7 cellular contexts compared by ENCODE assay signal in the genomic region with DNA sequence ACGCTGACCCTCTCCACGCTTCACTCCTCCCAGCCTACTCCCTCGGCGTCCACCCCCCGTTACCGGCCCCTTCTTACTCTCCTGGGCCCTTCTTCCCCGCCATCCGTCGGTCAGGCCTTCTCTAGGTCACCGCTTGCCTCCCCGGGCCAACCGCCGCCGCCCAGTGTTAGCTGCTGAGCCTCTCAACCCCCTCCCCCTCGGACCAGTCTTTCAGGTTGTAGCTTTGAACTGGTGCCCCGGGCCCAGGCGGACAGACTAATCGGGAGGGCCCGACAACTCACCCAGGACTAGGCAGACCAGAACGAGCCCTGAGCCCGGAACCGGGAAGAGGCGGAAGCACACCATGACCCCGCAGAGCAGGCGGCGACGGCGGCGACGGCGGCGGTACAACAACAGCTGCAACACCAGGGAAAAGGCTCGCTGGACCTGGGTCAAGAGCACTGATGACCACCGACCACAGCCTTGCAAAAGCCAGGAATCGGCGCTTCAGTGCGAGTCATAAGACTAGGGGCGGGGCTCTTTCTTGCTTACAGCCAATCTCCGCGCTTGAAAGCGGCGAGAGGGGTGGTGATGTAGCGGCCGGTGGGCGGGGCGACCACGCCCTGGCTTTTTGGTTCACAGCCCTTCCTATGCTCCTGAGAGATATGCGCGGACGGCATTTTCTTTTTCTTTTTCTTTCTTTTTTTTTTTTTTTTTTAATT. TPM values are rescaled to one million over a fixed set of nuclear protein-coding genes. Genes with fewer than 3 reads are reported as not detected.
DNase-seq lines count a peak whose midpoint lies in the region; ATAC-seq and TF ChIP-seq lines count a peak whose summit lies in the region.

Gene LAMP2, minus strand, starts transcription at position 472 of the 701 bp plus-strand sequence. Its CDS starts 127 bp downstream, at position 345.

- peak; percentile 41 for DNase-seq in NCI-H2081 treated with DMSO at 0.1 percent for 48 hours (lab: John Stamatoyannopoulos, UW)
- peak; percentile 60 for DNase-seq in T1000 (lab: John Stamatoyannopoulos, UW)
- DNase-seq in astrocyte of the hippocampus (ENCODE audit: low read depth, low spot score), result peak; percentile 93
- peak; percentile 93 for DNase-seq in hepatocyte (ENCODE audit: low spot score)
- peak; percentile 92 for DNase-seq in retina

- peak within 1 kb of the TSS; percentile 98 for H3K27ac ChIP-seq in hepatocyte

- no peaks in the 10 kb centered on the region for H3K36me3 ChIP-seq in hepatocyte (replicated peaks; ENCODE audit: insufficient read depth, low read depth)

- WGBS in hepatocyte (ENCODE audit: low lambda C conversion rate, missing lambda C conversion rate), result 49% methylated on average over 49 of the region's 50 CpGs

- H3K4me1 ChIP-seq in hepatocyte (ENCODE audit: insufficient read depth), result peaks cover 9% of the 10 kb centered on the region

- ATAC-seq in GM18519 (IDR thresholded peaks at IDR 0.05; ENCODE audit: low FRiP score, unreplicated experiment), result peak; percentile 95
- peak; percentile 99 for ATAC-seq in HG03045 (IDR thresholded peaks at IDR 0.05; ENCODE audit: unreplicated experiment)

- peaks cover 8% of the 10 kb centered on the region for H4K20me1 ChIP-seq in hepatocyte (ENCODE audit: insufficient read depth, poor library complexity, severe bottlenecking)

- no peaks in the 10 kb centered on the region for H3K9me2 ChIP-seq in hepatocyte (replicated peaks; ENCODE audit: insufficient read depth)

- H3K9me3 ChIP-seq in hepatocyte (ENCODE audit: low read depth), result no peaks in the 10 kb centered on the region

- peak within 1 kb of the TSS; percentile 77 for H3K4me2 ChIP-seq in hepatocyte

- H3K4me3 ChIP-seq in hepatocyte, result peak within 1 kb of the TSS; percentile 57

- H3K27me3 ChIP-seq in hepatocyte, result no peaks in the 10 kb centered on the region

- no peak for TF ChIP-seq CTCF in hepatocyte (IDR thresholded peaks at IDR 0.05; ENCODE audit: poor library complexity)

- peak within 1 kb of the TSS; percentile 32 for H2AFZ ChIP-seq in hepatocyte

- peaks cover 43% of the 10 kb centered on the region for H3K79me2 ChIP-seq in hepatocyte

RNA-seq across cellular contexts. Expression of gene LAMP2, which starts in this region (rescaled TPM):
- total RNA-seq in hepatocyte, result 223 and 228 TPM in 2 replicates
- 163 and 175 TPM in 2 replicates for polyA plus RNA-seq in hepatocyte

Comparison
In these comparisons a context has a peak if more than half of its experiments do, and no peak if none do; other contexts are left out.
1. Peak in every context shown above with its lines: DNase-seq, ATAC-seq, H3K4me3 ChIP-seq and H3K27ac ChIP-seq.
2. DNase-seq: peak in every context shown above with its lines; median percentile 93 in astrocyte of the hippocampus; 93 in hepatocyte; 92 in retina; 60 in T1000; 41 in NCI-H2081 treated with DMSO at 0.1 percent for 48 hours.